Comparison of ENCODE assay signal across 1 cellular context in genomic region chr7:131010029-131010705, GRCh38.
TF ChIP-seq lines count a peak whose summit lies in the region.

No MANE protein-coding gene starts in this region.

TF ChIP-seq in SK-N-SH, 30 proteins besides CTCF, POLR2A, EP300 and RAD21 (continued from another document):
- TF ChIP-seq MXI1 (IDR thresholded peaks at IDR 0.05; ENCODE audit: low read depth, low read length), result no peak
- TF ChIP-seq POLR2AphosphoS5 (IDR thresholded peaks at IDR 0.05; ENCODE audit: low read depth, low read length), result no peak
- TF ChIP-seq NFIC (IDR thresholded peaks at IDR 0.05; ENCODE audit: borderline replicate concordance), result no peak
- TF ChIP-seq RFX5 (IDR thresholded peaks at IDR 0.05; ENCODE audit: low read length), result no peak
- no peak for TF ChIP-seq PBX3 (IDR thresholded peaks at IDR 0.05)
- no peak for TF ChIP-seq FOSL2 (IDR thresholded peaks at IDR 0.05; ENCODE audit: borderline replicate concordance, low read depth)
- TF ChIP-seq SIN3A (IDR thresholded peaks at IDR 0.05; ENCODE audit: borderline replicate concordance, low read depth, low read length), result no peak
